In genomic region chr16:67417333-67418061, GRCh38 we compare ENCODE assay signal across 1 cellular context.
A peak's percentile ranks its signal among the peaks of the same experiment; 100 is the strongest.
TF ChIP-seq lines count a peak whose summit lies in the region.

No MANE protein-coding gene starts in this region.

TF ChIP-seq in K562, 482 proteins besides CTCF, POLR2A, EP300 and RAD21:
- TF ChIP-seq MLLT1 (IDR thresholded peaks at IDR 0.05) (no peak), TFE3 (CRISPR knock-in tag; IDR thresholded peaks at IDR 0.05) (peak; percentile 51; the same call in 1 of the 2 replicates)
